ENCODE assay signal across 8 cellular contexts in genomic region chr5:67246108-67246507, GRCh38. TPM values are rescaled to one million over a fixed set of nuclear protein-coding genes. Genes with fewer than 3 reads are reported as not detected.
DNase-seq lines count a peak whose midpoint lies in the region; ATAC-seq, FAIRE-seq and TF ChIP-seq lines count a peak whose summit lies in the region.

No MANE protein-coding gene starts in this region.

- peaks cover 0 to 43% (median 25%) of the 10 kb centered on the region in 9 donors for H3K4me1 ChIP-seq in heart right ventricle
- H3K4me1 ChIP-seq in rectal smooth muscle tissue (ENCODE audit: control insufficient read depth, insufficient read depth, low read length): peaks cover 17% of the 10 kb centered on the region

- no peaks in the 10 kb centered on the region for H3K36me3 ChIP-seq in heart right ventricle
- no peaks in the 10 kb centered on the region for H3K36me3 ChIP-seq in rectal smooth muscle tissue (ENCODE audit: control insufficient read depth, insufficient read depth, low read length)

- FAIRE-seq in GM18507 (lab: Jason Lieb, UNC): peak; percentile 70

- intact Hi-C loops in heart right ventricle (cut with DNase I): loop anchor here (2.0 to 10.0 kb wide), 14 partner anchors 149 to 1716 kb away; no protein-coding TSS in a partner anchor

- DNase-seq in AG09309 (ENCODE audit: low read depth) (no peak), GM18507 (ENCODE audit: extremely low spot score, insufficient read length, low read depth) (no peak), NCI-H2171 treated with DMSO at 0.1 percent for 48 hours (lab: John Stamatoyannopoulos, UW) (peak; percentile 57), amniotic epithelial cell (ENCODE audit: low read depth) (peak; percentile 86), heart right ventricle (peak in 1 of 2 donors; percentile 50), ecto neural progenitor cell (ENCODE audit: low spot score) (no peak)

- H3K27me3 ChIP-seq in heart right ventricle (no peaks in the 10 kb centered on the region), rectal smooth muscle tissue (ENCODE audit: control insufficient read depth, insufficient read depth, low read length) (no peaks in the 10 kb centered on the region)

- H3K9me3 ChIP-seq in heart right ventricle: no peaks in the 10 kb centered on the region

- H3K4me3 ChIP-seq in AG09309 (ENCODE audit: control insufficient read depth, low read depth, low read length): no peak overlapping the region
- no peak overlapping the region for H3K4me3 ChIP-seq in heart right ventricle
- no peak overlapping the region for H3K4me3 ChIP-seq in rectal smooth muscle tissue (ENCODE audit: low read length)

- TF ChIP-seq CTCF in AG09309 (IDR thresholded peaks at IDR 0.05; ENCODE audit: control insufficient read depth, insufficient read depth, low read depth, low read length, missing control alignments) (peak; percentile 49), heart right ventricle (IDR thresholded peaks at IDR 0.05) (peak; percentile 67 to 85 (median 77))

- peak in 6 of 8 donors; percentile 36 to 72 (median 54) for ATAC-seq in heart right ventricle
- no peak for ATAC-seq in GM18868 (IDR thresholded peaks at IDR 0.05; ENCODE audit: unreplicated experiment)

- H3K27ac ChIP-seq in heart right ventricle: no peak overlapping the region
- H3K27ac ChIP-seq in rectal smooth muscle tissue (ENCODE audit: low read depth, low read length): peak overlapping the region; percentile 26

- WGBS in heart right ventricle, 2 donors: 2 to 7% methylated on average over 2 of the region's 2 CpGs

- no peak overlapping the region for H3K9ac ChIP-seq in rectal smooth muscle tissue (ENCODE audit: low read length)

RNA-seq across cellular contexts. Expression of gene CD180, which starts 49.5 kb away (rescaled TPM):
- total RNA-seq in heart right ventricle: 1 to 10 TPM in 2 of 10 donors, under 1 TPM in 7, not detected in 1; 0.12 to 3.3 (median 0.17) TPM
- polyA plus RNA-seq in heart right ventricle: under 1 TPM; 0.14 to 0.15 TPM

Comparison
In these comparisons a context has a peak if more than half of its experiments do, and no peak if none do; other contexts are left out.
1. DNase-seq: peak in NCI-H2171 treated with DMSO at 0.1 percent for 48 hours (single experiment) and amniotic epithelial cell (single experiment); none in AG09309 (single experiment), GM18507 (single experiment) and ecto neural progenitor cell (single experiment).